In genomic region chr17:47850373-47850691, GRCh38 we compare ENCODE assay signal across 7 cellular contexts. TPM values are rescaled to one million over a fixed set of nuclear protein-coding genes. Genes with fewer than 3 reads are reported as not detected.
DNase-seq lines count a peak whose midpoint lies in the region; ATAC-seq and TF ChIP-seq lines count a peak whose summit lies in the region.
"Had no signal": no experiment of that assay in that cellular context is flagged by ENCODE, and none has a peak within 500 bp of the region (broad histone marks: within the 10 kb centered on the region; RNA-seq: fewer than 3 reads in every experiment).

No MANE protein-coding gene starts in this region.

- no peak for TF ChIP-seq POLR2A in testis (IDR thresholded peaks at IDR 0.05)

- peaks cover 86 to 99% of the 10 kb centered on the region in 2 donors for H3K27me3 Mint-ChIP-seq in effector memory CD8-positive, alpha-beta T cell
- H3K27me3 Mint-ChIP-seq in progenitor cell of endocrine pancreas = peaks cover 88% of the 10 kb centered on the region

- H3K4me1 Mint-ChIP-seq in effector memory CD8-positive, alpha-beta T cell (ENCODE audit: low read depth in 2 of 2) = peaks cover 15 to 16% of the 10 kb centered on the region in 2 donors
- peaks cover 12% of the 10 kb centered on the region for H3K4me1 Mint-ChIP-seq in progenitor cell of endocrine pancreas (ENCODE audit: low read depth)

- H3K27me3 ChIP-seq in OCI-LY3 (ENCODE audit: low read depth, low read length) (peaks cover 39% of the 10 kb centered on the region), testis (no peaks in the 10 kb centered on the region)

- no peaks in the 10 kb centered on the region for H3K9me3 ChIP-seq in OCI-LY3 (ENCODE audit: insufficient read depth, low read length)
- no peaks in the 10 kb centered on the region for H3K9me3 ChIP-seq in testis

- WGBS in testis, 2 donors = 25 to 48% methylated on average over 4 to 9 of the region's 9 CpGs

- no peaks in the 10 kb centered on the region for H4K20me1 ChIP-seq in OCI-LY3 (ENCODE audit: insufficient read depth, low read length)

- H3K4me3 ChIP-seq in OCI-LY3 (ENCODE audit: low read length) (peak overlapping the region; percentile 73), testis (peak overlapping the region in 1 of 2 donors; percentile 46)

- H3K27ac Mint-ChIP-seq in effector memory CD8-positive, alpha-beta T cell = peak overlapping the region in 1 of 2 donors; percentile 75
- no peak overlapping the region for H3K27ac Mint-ChIP-seq in progenitor cell of endocrine pancreas

- H3K4me3 Mint-ChIP-seq in effector memory CD8-positive, alpha-beta T cell = peak overlapping the region; percentile 66 to 73
- peak overlapping the region; percentile 64 for H3K4me3 Mint-ChIP-seq in progenitor cell of endocrine pancreas (ENCODE audit: low read depth)

- peaks cover 10% of the 10 kb centered on the region; the same call in 1 of the 2 replicates for H3K79me2 ChIP-seq in OCI-LY3 (ENCODE audit: low read length)

- peak overlapping the region; percentile 63 for H3K9ac ChIP-seq in OCI-LY3 (ENCODE audit: low read length)

- H3K4me1 ChIP-seq in OCI-LY3 (ENCODE audit: low read length) (peaks cover 22% of the 10 kb centered on the region), testis (peaks cover 13% of the 10 kb centered on the region)

- intact Hi-C loops in testis (cut with DNase I; ENCODE audit: low total_unique reads) = no loop called here

- TF ChIP-seq CTCF in OCI-LY3 (IDR thresholded peaks at IDR 0.05; ENCODE audit: low read depth, low read length) = no peak
- TF ChIP-seq CTCF in progenitor cell of endocrine pancreas (IDR thresholded peaks at IDR 0.05; ENCODE audit: unreplicated experiment) = no peak
- TF ChIP-seq CTCF in testis (IDR thresholded peaks at IDR 0.05) = no peak

- H3K4me2 ChIP-seq in OCI-LY3 (ENCODE audit: low read length) = peak overlapping the region; percentile 94

- no peaks in the 10 kb centered on the region for H3K9me3 Mint-ChIP-seq in effector memory CD8-positive, alpha-beta T cell
- no peaks in the 10 kb centered on the region for H3K9me3 Mint-ChIP-seq in progenitor cell of endocrine pancreas (ENCODE audit: low read depth)

- no peaks in the 10 kb centered on the region for H3K36me3 Mint-ChIP-seq in effector memory CD8-positive, alpha-beta T cell (ENCODE audit: insufficient read depth)
- no peaks in the 10 kb centered on the region for H3K36me3 Mint-ChIP-seq in progenitor cell of endocrine pancreas (ENCODE audit: insufficient read depth)

- no peak for DNase-seq in effector memory CD8-positive, alpha-beta T cell
- DNase-seq in progenitor cell of endocrine pancreas (ENCODE audit: low spot score, unreplicated experiment) = no peak
- no peak for DNase-seq in activated CD8-positive, alpha-beta memory T cell treated with anti-CD3 and anti-CD28 coated beads, Interleukin-2, amount 50 U/mL, for 4 hours
- no peak for DNase-seq in NCI-H446 (lab: John Stamatoyannopoulos, UW)
- DNase-seq in testis = no peak
- DNase-seq: foreskin melanocyte had no signal

- no peak for ATAC-seq in effector memory CD8-positive, alpha-beta T cell (replicated peaks)

- no peak overlapping the region for H3K27ac ChIP-seq in OCI-LY3 (ENCODE audit: low read length)
- no peak overlapping the region for H3K27ac ChIP-seq in testis

- H3K36me3 ChIP-seq in OCI-LY3 (replicated peaks; ENCODE audit: low read depth, low read length) (no peaks in the 10 kb centered on the region), testis (ENCODE audit: low read depth, missing control alignments) (no peaks in the 10 kb centered on the region)

- H2AFZ ChIP-seq in OCI-LY3 (ENCODE audit: low read depth, low read length) = no peak overlapping the region

RNA-seq across cellular contexts. Expression of gene SP6, which starts 0.6 kb away (rescaled TPM):
- total RNA-seq in progenitor cell of endocrine pancreas (0.74 and 1.1 TPM in 2 replicates), testis (under 1 TPM; 0.31 to 0.43 TPM)
- polyA plus RNA-seq in testis (ENCODE audit: insufficient read depth, low read depth, low replicate concordance) = 0.79 TPM

RNA-seq across cellular contexts. Expression of gene SCRN2, which starts 9.3 kb away (rescaled TPM):
- 58.6 and 59.0 TPM in 2 replicates for total RNA-seq in progenitor cell of endocrine pancreas
- 10 to 100 TPM; 31.0 to 38.0 TPM for total RNA-seq in testis
- 25.6 TPM for polyA plus RNA-seq in testis (ENCODE audit: insufficient read depth, low read depth, low replicate concordance)

RNA-seq across cellular contexts. Expression of gene LRRC46, which starts 18.9 kb away (rescaled TPM):
- total RNA-seq in progenitor cell of endocrine pancreas (1.3 and 1.7 TPM in 2 replicates), testis (10 to 100 TPM; 18.4 to 28.3 TPM)
- polyA plus RNA-seq in testis (ENCODE audit: insufficient read depth, low read depth, low replicate concordance) = 147 TPM

RNA-seq across cellular contexts. Expression of gene MRPL10, which starts 19.0 kb away (rescaled TPM):
- total RNA-seq in progenitor cell of endocrine pancreas = 41.1 and 44.1 TPM in 2 replicates
- 10 to 100 TPM; 47.1 to 47.4 TPM for total RNA-seq in testis
- polyA plus RNA-seq in testis (ENCODE audit: insufficient read depth, low read depth, low replicate concordance) = 51.5 TPM

RNA-seq across cellular contexts. Expression of gene OSBPL7, which starts 28.7 kb away (rescaled TPM):
- total RNA-seq in progenitor cell of endocrine pancreas = 20.5 and 26.2 TPM in 2 replicates
- 1 to 10 TPM; 2.1 to 7.3 TPM for total RNA-seq in testis
- 2.5 TPM for polyA plus RNA-seq in testis (ENCODE audit: insufficient read depth, low read depth, low replicate concordance)
